ENCODE assay signal across 8 cellular contexts in the genomic region with DNA sequence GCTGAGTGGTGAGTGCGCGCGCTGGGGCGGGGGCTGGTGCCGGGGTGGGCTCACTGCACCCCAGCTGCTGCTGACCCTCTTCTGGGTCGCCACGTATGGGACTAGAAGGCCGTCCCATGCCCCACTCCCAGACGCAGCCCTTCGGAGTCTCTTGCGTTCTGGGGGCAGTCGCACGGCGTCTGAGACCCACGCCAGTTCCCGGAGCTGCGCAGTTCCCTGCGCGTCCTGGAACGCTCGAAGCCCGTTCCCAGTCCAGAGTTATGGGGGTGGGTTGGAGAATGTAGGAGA. TPM values are rescaled to one million over a fixed set of nuclear protein-coding genes. Genes with fewer than 3 reads are reported as not detected.
DNase-seq lines count a peak whose midpoint lies in the region; ATAC-seq and TF ChIP-seq lines count a peak whose summit lies in the region.

No MANE protein-coding gene starts in this region.

- H3K4ac ChIP-seq in neuronal stem cell (ENCODE audit: low read length) = no peak overlapping the region

- peaks cover 39 to 59% (median 51%) of the 10 kb centered on the region in 11 experiments for H3K27me3 ChIP-seq in BLaER1 treated with 17β-estradiol and CSF1 and Interleukin-3, amounts not matched to agents 10 nM and 100 nM
- H3K27me3 ChIP-seq in SJCRH30 = no peaks in the 10 kb centered on the region
- peaks cover 15 to 87% (median 45%) of the 10 kb centered on the region in 3 experiments for H3K27me3 ChIP-seq in neuronal stem cell (ENCODE audit: control insufficient read depth in 3 of 3, insufficient read depth in 3 of 3, low read depth in 1 of 3, low read length in 3 of 3)

- H3K36me3 ChIP-seq in BLaER1 treated with 17β-estradiol and CSF1 and Interleukin-3, amounts not matched to agents 10 nM and 100 nM = no peaks in the 10 kb centered on the region
- H3K36me3 ChIP-seq in SJCRH30 (no peaks in the 10 kb centered on the region), neuronal stem cell (replicated peaks in 1 of 2; ENCODE audit: control insufficient read depth in 2 of 2, insufficient read depth in 2 of 2, low read length in 2 of 2) (no peaks in the 10 kb centered on the region)

- no peak overlapping the region for H3K9ac ChIP-seq in BLaER1 treated with 17β-estradiol and CSF1 and Interleukin-3, amounts not matched to agents 10 nM and 100 nM
- H3K9ac ChIP-seq in neuronal stem cell (ENCODE audit: low read depth, low read length, poor library complexity) = peak overlapping the region; percentile 80

- peak overlapping the region; percentile 77 for H3K18ac ChIP-seq in neuronal stem cell (ENCODE audit: low read length)

- no peak overlapping the region for H2BK120ac ChIP-seq in neuronal stem cell (ENCODE audit: low read depth, low read length)

- H4K91ac ChIP-seq in neuronal stem cell (ENCODE audit: low read depth, low read length, poor library complexity) = no peak overlapping the region

- H3K14ac ChIP-seq in neuronal stem cell (ENCODE audit: low read length) = no peak overlapping the region

- H3K9me3 ChIP-seq in BLaER1 treated with 17β-estradiol and CSF1 and Interleukin-3, amounts not matched to agents 10 nM and 100 nM (replicated peaks in 1 of 11) = peaks cover 6 to 30% (median 18%) of the 10 kb centered on the region in 11 experiments; a peak in 18 of 22 replicates
- no peaks in the 10 kb centered on the region for H3K9me3 ChIP-seq in SJCRH30 (replicated peaks)
- H3K9me3 ChIP-seq in neuronal stem cell (replicated peaks in 1 of 2; ENCODE audit: control insufficient read depth in 2 of 2, insufficient read depth in 1 of 2, low read depth in 1 of 2, low read length in 2 of 2) = peaks cover 0 to 3% of the 10 kb centered on the region in 2 donors

- H4K8ac ChIP-seq in neuronal stem cell (ENCODE audit: low read depth, low read length) = no peak overlapping the region

- no CpG with 5 or more reads among the region's 22 CpGs for WGBS in neuronal stem cell (ENCODE audit: extremely low coverage in 2 of 2, insufficient read length in 2 of 2, insufficient replicate concordance in 1 of 2), 2 donors

- no peak overlapping the region for H2BK15ac ChIP-seq in neuronal stem cell (ENCODE audit: low read length)

- H2AK5ac ChIP-seq in neuronal stem cell (ENCODE audit: low read depth, low read length) = peak overlapping the region; percentile 20

- H3K23ac ChIP-seq in neuronal stem cell (ENCODE audit: low read depth, low read length, poor library complexity) = peak overlapping the region; percentile 86

- no peak overlapping the region for H3K27ac ChIP-seq in BLaER1 treated with 17β-estradiol and CSF1 and Interleukin-3, amounts not matched to agents 10 nM and 100 nM
- H3K27ac ChIP-seq in SJCRH30 = no peak overlapping the region
- H3K27ac ChIP-seq in neuronal stem cell (replicated peaks; ENCODE audit: low read length) = no peak overlapping the region

- peak overlapping the region; percentile 24 to 77 (median 55); a peak in 20 of 22 replicates for H3K4me2 ChIP-seq in BLaER1 treated with 17β-estradiol and CSF1 and Interleukin-3, amounts not matched to agents 10 nM and 100 nM
- H3K4me2 ChIP-seq in neuronal stem cell (ENCODE audit: insufficient read depth, low read length, poor library complexity, severe bottlenecking) = peak overlapping the region; percentile 93

- no peaks in the 10 kb centered on the region for H4K20me1 ChIP-seq in BLaER1 treated with 17β-estradiol and CSF1 and Interleukin-3, amounts not matched to agents 10 nM and 100 nM

- H3K4me1 ChIP-seq in BLaER1 treated with 17β-estradiol and CSF1 and Interleukin-3, amounts not matched to agents 10 nM and 100 nM = peaks cover 6 to 30% (median 22%) of the 10 kb centered on the region in 10 experiments; a peak in 19 of 20 replicates
- no peaks in the 10 kb centered on the region for H3K4me1 ChIP-seq in SJCRH30
- peaks cover 7 to 8% of the 10 kb centered on the region in 2 donors for H3K4me1 ChIP-seq in neuronal stem cell (ENCODE audit: control insufficient read depth in 2 of 2, insufficient read depth in 1 of 2, low read depth in 1 of 2, low read length in 2 of 2)

- no peak for DNase-seq in SJCRH30
- no peak for DNase-seq in foreskin fibroblast
- no peak for DNase-seq in neuronal stem cell (ENCODE audit: low spot score)
- DNase-seq in hippocampal formation (lab: John Stamatoyannopoulos, UW) = no peak
- no peak for DNase-seq in NCI-H2107 treated with DMSO at 0.1 percent for 48 hours (lab: John Stamatoyannopoulos, UW; ENCODE audit: unreplicated experiment)

- H3K79me1 ChIP-seq in neuronal stem cell (ENCODE audit: low read depth, low read length) = no peaks in the 10 kb centered on the region

- ATAC-seq in GM18519 (IDR thresholded peaks at IDR 0.05; ENCODE audit: low FRiP score, unreplicated experiment) (no peak), HG02798 (IDR thresholded peaks at IDR 0.05; ENCODE audit: poor library complexity, unreplicated experiment) (no peak)

- peak overlapping the region; percentile 87 for H2AFZ ChIP-seq in neuronal stem cell (ENCODE audit: low read length)

- peak overlapping the region; percentile 4 to 58 (median 32); a peak in 15 of 20 replicates for H3K4me3 ChIP-seq in BLaER1 treated with 17β-estradiol and CSF1 and Interleukin-3, amounts not matched to agents 10 nM and 100 nM
- H3K4me3 ChIP-seq in SJCRH30 = peak overlapping the region; percentile 45
- H3K4me3 ChIP-seq in foreskin fibroblast (ENCODE audit: low read depth in 1 of 2, low read length in 2 of 2) = peak overlapping the region; percentile 69 to 84
- peak overlapping the region; percentile 28 to 86 for H3K4me3 ChIP-seq in neuronal stem cell (ENCODE audit: low read length in 2 of 2)

- H2BK5ac ChIP-seq in neuronal stem cell (ENCODE audit: low read length) = no peak overlapping the region

- TF ChIP-seq CTCF in foreskin fibroblast (IDR thresholded peaks at IDR 0.05; ENCODE audit: low read depth, low read length) = no peak

- H2BK12ac ChIP-seq in neuronal stem cell (ENCODE audit: low read length) = peak overlapping the region; percentile 43

RNA-seq across cellular contexts. Expression of gene LAYN, which starts 0.3 kb away (rescaled TPM):
- total RNA-seq in SJCRH30 (2014; rRNA removed; shearing (Covaris generic)) = 0.67 and 0.86 TPM in 2 replicates
- polyA plus RNA-seq in neuronal stem cell (2013, experiment 1 of 2) = 1.2 TPM
- polyA plus RNA-seq in neuronal stem cell (2013, experiment 2 of 2) = 1.3 TPM

RNA-seq across cellular contexts. Expression of gene HOATZ, which starts 26.3 kb away (rescaled TPM):
- total RNA-seq in SJCRH30 (2014; rRNA removed; shearing (Covaris generic)) = not detected in 2 replicates
- polyA plus RNA-seq in neuronal stem cell (2013, experiment 1 of 2) = 0.11 TPM
- polyA plus RNA-seq in neuronal stem cell (2013, experiment 2 of 2) = not detected

RNA-seq across cellular contexts. Expression of gene BTG4, which starts 28.7 kb away (rescaled TPM):
- total RNA-seq in SJCRH30 (2014; rRNA removed; shearing (Covaris generic)) = not detected in 2 replicates
- 0.07 TPM for polyA plus RNA-seq in neuronal stem cell (2013, experiment 1 of 2)
- polyA plus RNA-seq in neuronal stem cell (2013, experiment 2 of 2) = 0.04 TPM
